Comparison of ENCODE assay signal across 8 cellular contexts in the genomic region with DNA sequence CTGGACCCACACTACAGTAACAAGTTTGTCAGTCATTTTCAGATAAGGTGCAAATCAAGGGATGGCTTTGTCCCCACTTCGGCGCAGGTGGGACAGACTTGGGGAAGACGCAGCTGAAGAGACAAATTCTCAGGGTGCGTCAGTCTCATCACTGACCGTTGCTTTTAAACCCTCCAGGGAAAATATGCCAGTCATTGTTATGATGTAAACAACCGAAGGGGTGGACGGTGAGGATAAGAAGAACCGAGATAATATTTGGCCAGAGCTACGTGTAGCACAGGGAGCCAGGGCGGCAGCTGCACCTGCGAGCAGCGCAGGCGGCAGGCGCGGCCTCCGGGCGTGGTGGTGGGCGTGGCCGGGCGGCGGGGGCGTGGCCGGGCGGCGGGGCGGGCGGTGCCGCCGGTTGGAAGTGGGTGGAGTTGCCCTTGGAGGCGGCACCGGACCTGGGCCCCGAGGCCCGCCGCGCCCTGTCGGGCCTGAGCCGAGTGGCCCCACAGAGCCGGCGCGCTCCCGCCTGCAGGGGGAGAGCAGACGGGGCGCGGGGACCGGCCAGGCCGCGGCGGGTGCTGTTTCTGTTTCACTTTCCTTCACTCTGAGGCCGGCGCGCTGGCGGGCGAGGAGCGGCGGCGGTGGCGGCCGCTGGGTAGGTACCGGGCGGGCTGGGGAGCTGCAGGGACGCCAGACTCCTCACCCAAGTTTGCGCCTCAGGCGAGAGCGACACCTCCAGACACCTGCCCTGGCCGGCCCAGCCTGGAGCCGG. TPM values are rescaled to one million over a fixed set of nuclear protein-coding genes. Genes with fewer than 3 reads are reported as not detected.
DNase-seq lines count a peak whose midpoint lies in the region; ATAC-seq and TF ChIP-seq lines count a peak whose summit lies in the region.

A gene (plus strand): TSS at position 470 of the 760 bp plus-strand sequence. CDS start 2,209 bp downstream, outside the sequence.

- H3K4me1 ChIP-seq in OCI-LY3 (ENCODE audit: low read length), result peaks cover 31% of the 10 kb centered on the region

- H4K20me1 ChIP-seq in OCI-LY3 (ENCODE audit: insufficient read depth, low read length), result peaks cover 19% of the 10 kb centered on the region

- TF ChIP-seq CTCF in OCI-LY3 (IDR thresholded peaks at IDR 0.05; ENCODE audit: low read depth, low read length) (no peak), epithelial cell of esophagus (IDR thresholded peaks at IDR 0.05; ENCODE audit: insufficient read depth, low read depth, low read length, missing control alignments) (no peak)

- H3K79me2 ChIP-seq in OCI-LY3 (ENCODE audit: low read length), result peaks cover 49% of the 10 kb centered on the region

- peak; percentile 94 for ATAC-seq in GM21367 (IDR thresholded peaks at IDR 0.05; ENCODE audit: unreplicated experiment)

- H3K27ac ChIP-seq in OCI-LY3 (ENCODE audit: low read length), result peak within 1 kb of the TSS; percentile 73

- no peak within 1 kb of the TSS for H2AFZ ChIP-seq in OCI-LY3 (ENCODE audit: low read depth, low read length)

- no peaks in the 10 kb centered on the region for H3K9me3 ChIP-seq in OCI-LY3 (ENCODE audit: insufficient read depth, low read length)

- DNase-seq in DMS 273 (lab: John Stamatoyannopoulos, UW; ENCODE audit: unreplicated experiment), result peak; percentile 92
- DNase-seq in HT1080 (ENCODE audit: low read depth), result peak; percentile 83
- DNase-seq in activated T-cell treated with anti-CD3 and anti-CD28 coated beads for 4 hours, result peak; percentile 83
- DNase-seq in epithelial cell of esophagus (ENCODE audit: low read depth), result peak; percentile 91
- peak; percentile 92 for DNase-seq in mucosa of gallbladder (ENCODE audit: low spot score)
- peak; percentile 83 for DNase-seq in stimulated activated CD8-positive, alpha-beta memory T cell treated with anti-CD3 and anti-CD28 coated beads, Interleukin-4, amount 100 ng/mL, for 24 hours (ENCODE audit: low read depth)

- peak within 1 kb of the TSS; percentile 87 for H3K4me2 ChIP-seq in OCI-LY3 (ENCODE audit: low read length)

- H3K4me3 ChIP-seq in OCI-LY3 (ENCODE audit: low read length) (peak within 1 kb of the TSS; percentile 98), epithelial cell of esophagus (ENCODE audit: low read length) (peak within 1 kb of the TSS; percentile 58)

- peaks cover 16% of the 10 kb centered on the region for H3K36me3 ChIP-seq in OCI-LY3 (replicated peaks; ENCODE audit: low read depth, low read length)

- H3K27me3 ChIP-seq in OCI-LY3 (ENCODE audit: low read depth, low read length), result no peaks in the 10 kb centered on the region

- H3K9ac ChIP-seq in OCI-LY3 (ENCODE audit: low read length), result peak within 1 kb of the TSS; percentile 95

RNA-seq across cellular contexts. Expression of the gene that starts here (rescaled TPM):
- total RNA-seq in HT1080 (2014; rRNA removed; shearing (Covaris generic)), result 23.5 and 34.0 TPM in 2 replicates
- 39.5 and 44.9 TPM in 2 replicates for polyA plus RNA-seq in HT1080 (2015; cell fraction: cytosol; rRNA removed)
- polyA plus RNA-seq in HT1080 (2015; cell fraction: nucleus; rRNA removed), result 13.6 and 14.6 TPM in 2 replicates
- 45.0 TPM for total RNA-seq in mucosa of gallbladder

Comparison
In these comparisons a context has a peak if more than half of its experiments do, and no peak if none do; other contexts are left out.
1. Peak in every context shown above with its lines: DNase-seq, ATAC-seq, H3K4me3 ChIP-seq and H3K27ac ChIP-seq.